Comparison of ENCODE assay signal across 19 cellular contexts in genomic region chrX:137749282-137749681, GRCh38.
"Had no signal": no experiment of that assay in that cellular context is flagged by ENCODE, and none has a peak within 500 bp of the region (broad histone marks: within the 10 kb centered on the region; RNA-seq: fewer than 3 reads in every experiment).

No MANE protein-coding gene starts in this region.

- H3K27me3 ChIP-seq: ascending aorta, gastroesophageal sphincter, sigmoid colon, upper lobe of left lung had no signal

- ATAC-seq: activated T-cell treated with anti-CD3 and anti-CD28 coated beads, Interleukin-2, amount 50 U/mL, for 72 hours; gastroesophageal sphincter; heart left ventricle; left colon; lower lobe of right lung; stimulated activated naive B cell treated with anti-CD40 and anti-IgM and Interleukin-4, amounts not matched to agents 10 μg/mL and 1 μg/mL and 100 μg/mL, for 72 hours had no signal

- H3K9me3 ChIP-seq: ascending aorta, colonic mucosa, esophagus muscularis mucosa, gastroesophageal sphincter, heart left ventricle, lower lobe of right lung, sigmoid colon, thoracic aorta, upper lobe of left lung had no signal

- DNase-seq: activated CD4-positive, alpha-beta T cell treated with anti-CD3 and anti-CD28 coated beads, Interleukin-2, amount 50 U/mL, for 4 hours; activated effector memory CD4-positive, alpha-beta T cell treated with anti-CD3 and anti-CD28 coated beads, Interleukin-2, amount 50 U/mL, for 16 hours; activated naive CD4-positive, alpha-beta T cell treated with anti-CD3 and anti-CD28 coated beads, Interleukin-2, amount 50 U/mL, for 16 hours; activated T-cell treated with anti-CD3 and anti-CD28 coated beads, Interleukin-2, amount 50 U/mL, for 72 hours; colonic mucosa; heart left ventricle; left colon; lower lobe of right lung; occipital lobe; posterior cingulate gyrus; sigmoid colon; stimulated activated naive B cell treated with anti-CD40 and anti-IgM and Interleukin-4, amounts not matched to agents 10 μg/mL and 1 μg/mL and 100 μg/mL, for 72 hours; T-helper 2 cell; upper lobe of left lung; WERI-Rb-1 had no signal

- H3K27ac ChIP-seq: ascending aorta, colonic mucosa, esophagus muscularis mucosa, gastroesophageal sphincter, heart left ventricle, lower lobe of right lung, sigmoid colon, thoracic aorta, upper lobe of left lung, WERI-Rb-1 had no signal

- H3K36me3 ChIP-seq: ascending aorta, colonic mucosa, esophagus muscularis mucosa, gastroesophageal sphincter, heart left ventricle, lower lobe of right lung, sigmoid colon, thoracic aorta, upper lobe of left lung, WERI-Rb-1 had no signal

- H3K4me3 ChIP-seq: ascending aorta, colonic mucosa, esophagus muscularis mucosa, gastroesophageal sphincter, heart left ventricle, lower lobe of right lung, sigmoid colon, thoracic aorta, upper lobe of left lung had no signal

- H3K4me1 ChIP-seq: ascending aorta, colonic mucosa, esophagus muscularis mucosa, gastroesophageal sphincter, heart left ventricle, lower lobe of right lung, sigmoid colon, upper lobe of left lung had no signal
